In genomic region chr15:60370804-60371700, GRCh38 we compare ENCODE assay signal across 9 cellular contexts. TPM values are rescaled to one million over a fixed set of nuclear protein-coding genes. Genes with fewer than 3 reads are reported as not detected.
DNase-seq lines count a peak whose midpoint lies in the region; FAIRE-seq and TF ChIP-seq lines count a peak whose summit lies in the region.
"Had no signal": no experiment of that assay in that cellular context is flagged by ENCODE, and none has a peak within 500 bp of the region (broad histone marks: within the 10 kb centered on the region; RNA-seq: fewer than 3 reads in every experiment).

No MANE protein-coding gene starts in this region.

- H3K9me1 ChIP-seq in keratinocyte (ENCODE audit: control insufficient read depth, extremely low read depth, insufficient read depth, low read length): no peaks in the 10 kb centered on the region

- peak overlapping the region; percentile 16 for H3K9ac ChIP-seq in keratinocyte (ENCODE audit: control insufficient read depth, extremely low read depth, insufficient read depth, low read length)

- H3K4me2 ChIP-seq in keratinocyte (ENCODE audit: control insufficient read depth, extremely low read depth, insufficient read depth, low read depth, low read length): peak overlapping the region; percentile 43

- no peak overlapping the region for H2AFZ ChIP-seq in keratinocyte (ENCODE audit: control insufficient read depth, low read length)

- H3K79me2 ChIP-seq in keratinocyte (ENCODE audit: control insufficient read depth, insufficient read depth, low read length): peaks cover 43% of the 10 kb centered on the region

- H3K27me3 ChIP-seq in keratinocyte (ENCODE audit: control insufficient read depth, extremely low read depth, insufficient read depth, low read length) (no peaks in the 10 kb centered on the region), testis (no peaks in the 10 kb centered on the region)

- H3K27ac ChIP-seq in keratinocyte (ENCODE audit: control insufficient read depth, insufficient read depth, low read length): peak overlapping the region; percentile 91
- peak overlapping the region in 1 of 2 donors; percentile 66 for H3K27ac ChIP-seq in testis

- H3K4me1 ChIP-seq in keratinocyte (ENCODE audit: control insufficient read depth, extremely low read depth, insufficient read depth, low read length) (peaks cover 53% of the 10 kb centered on the region), testis (peaks cover 23% of the 10 kb centered on the region)

- DNase-seq in AG20443 (ENCODE audit: low spot score): peak; percentile 90
- peak; percentile 95 for DNase-seq in amniotic stem cell (lab: John Stamatoyannopoulos, UW)
- DNase-seq in keratinocyte (ENCODE audit: low read depth, low spot score): no peak
- peak; percentile 61 for DNase-seq in testis
- no peak for DNase-seq in NCI-H1436 (lab: John Stamatoyannopoulos, UW)
- DNase-seq in central memory CD4-positive, alpha-beta T cell: no peak
- no peak for DNase-seq in middle frontal gyrus (ENCODE audit: extremely low spot score, low spot score)

- FAIRE-seq in keratinocyte (lab: Jason Lieb, UNC): peak; percentile 89

- peak; percentile 19; the same call in 1 of the 2 replicates for TF ChIP-seq RAD21 in Ishikawa (IDR thresholded peaks at IDR 0.05; ENCODE audit: low read depth)

- WGBS in testis, 2 donors: 52 to 54% methylated on average over 13 of the region's 13 CpGs

- H3K9me3 ChIP-seq in keratinocyte (ENCODE audit: control insufficient read depth, low read depth, low read length): no peaks in the 10 kb centered on the region
- no peaks in the 10 kb centered on the region for H3K9me3 ChIP-seq in testis

- TF ChIP-seq EP300 in Ishikawa (IDR thresholded peaks at IDR 0.05; ENCODE audit: borderline replicate concordance): peak; percentile 100

- H3K36me3 ChIP-seq in keratinocyte (ENCODE audit: control insufficient read depth in 2 of 2, extremely low read depth in 1 of 2, insufficient read depth in 2 of 2, low read length in 2 of 2): peaks cover 24 to 63% of the 10 kb centered on the region in 2 experiments
- H3K36me3 ChIP-seq in testis (ENCODE audit: low read depth, missing control alignments): no peaks in the 10 kb centered on the region

- no peak for TF ChIP-seq CTCF in keratinocyte (optimal IDR thresholded peaks at IDR 0.05 in 1 of 3, IDR thresholded peaks at IDR 0.05 in 1 of 3, conservative IDR thresholded peaks at IDR 0.05 in 1 of 3; ENCODE audit: extremely low read depth in 1 of 3, insufficient read depth in 2 of 3, low read length in 3 of 3)
- no peak for TF ChIP-seq CTCF in testis (IDR thresholded peaks at IDR 0.05)

- dilution Hi-C loops in keratinocyte (cut with MboI; ENCODE audit: extremely low pct_ligation_motif_present, low sequenced_read_pairs): no loop called here

- no peak for TF ChIP-seq POLR2A in testis (IDR thresholded peaks at IDR 0.05)

- peaks cover 71% of the 10 kb centered on the region for H4K20me1 ChIP-seq in keratinocyte (ENCODE audit: control insufficient read depth, extremely low read depth, insufficient read depth, low read length)

- H3K4me3 ChIP-seq in keratinocyte (ENCODE audit: control insufficient read depth in 2 of 3, extremely low read depth in 1 of 3, insufficient read depth in 2 of 3, low read depth in 1 of 3, low read length in 3 of 3) (no peak overlapping the region), testis (no peak overlapping the region)
- H3K4me3 ChIP-seq: dorsolateral prefrontal cortex had no signal

- intact Hi-C loops in testis (cut with DNase I; ENCODE audit: low total_unique reads): no loop called here

TF ChIP-seq in Ishikawa, 13 proteins besides CTCF, POLR2A, EP300 and RAD21:
- peak; percentile 100 for TF ChIP-seq TCF12 (IDR thresholded peaks at IDR 0.05; ENCODE audit: low read depth)
- no peak for TF ChIP-seq CREB1 (IDR thresholded peaks at IDR 0.05; ENCODE audit: low read depth)
- no peak for TF ChIP-seq ZBTB7A (IDR thresholded peaks at IDR 0.05; ENCODE audit: low read depth)
- TF ChIP-seq YY1 (IDR thresholded peaks at IDR 0.05; ENCODE audit: low read depth): peak; percentile 73
- TF ChIP-seq USF1 (IDR thresholded peaks at IDR 0.05): 0 out of 2 replicates have a peak, but pooled peaks have one; percentile 25
- TF ChIP-seq NFIC (IDR thresholded peaks at IDR 0.05): peak; percentile 99
- TF ChIP-seq EGR1 (IDR thresholded peaks at IDR 0.05): peak; percentile 17; the same call in 1 of the 2 replicates
- TF ChIP-seq FOXM1 (IDR thresholded peaks at IDR 0.05; ENCODE audit: borderline replicate concordance, low read depth): peak; percentile 99
- peak; percentile 98 for TF ChIP-seq TEAD4 (IDR thresholded peaks at IDR 0.05)
- peak; percentile 64 for TF ChIP-seq MAX (IDR thresholded peaks at IDR 0.05)
- no peak for TF ChIP-seq TAF1 (IDR thresholded peaks at IDR 0.05; ENCODE audit: low read depth)
- peak; percentile 68 for TF ChIP-seq CEBPB (IDR thresholded peaks at IDR 0.05)
- TF ChIP-seq REST (IDR thresholded peaks at IDR 0.05; ENCODE audit: low read depth): peak; percentile 35; the same call in 1 of the 2 replicates

RNA-seq across cellular contexts. Expression of gene ANXA2, which starts 26.7 kb away (rescaled TPM):
- polyA plus RNA-seq in keratinocyte (10,132 to 15,949 TPM (median 11,017 TPM) in 3 replicates), testis (ENCODE audit: insufficient read depth, low read depth, low replicate concordance) (388 TPM)
- 4,066 TPM for polyA plus RNA-seq in keratinocyte (2011; ENCODE audit: low read depth)
- 14,846 and 18,096 TPM in 2 replicates for polyA plus RNA-seq in keratinocyte (2011; cell fraction: cytosol; rRNA removed)
- polyA plus RNA-seq in keratinocyte (2011; cell fraction: nucleus; rRNA removed): 11,086 and 11,309 TPM in 2 replicates
- 4,107 and 9,800 TPM in 2 replicates for polyA plus RNA-seq in keratinocyte (2012; ENCODE audit: low replicate concordance)
- polyA minus RNA-seq in keratinocyte: 5,148 to 8,880 TPM (median 8,598 TPM) in 3 replicates
- polyA minus RNA-seq in keratinocyte (2011; cell fraction: cytosol; rRNA and poly(A)+ RNA removed): 5,055 TPM
- polyA minus RNA-seq in keratinocyte (2011; cell fraction: nucleus; rRNA and poly(A)+ RNA removed): 2,602 and 4,474 TPM in 2 replicates
- total RNA-seq in testis: 100 to 1,000 TPM; 199 to 226 TPM

Comparison
In these comparisons a context has a peak if more than half of its experiments do, and no peak if none do; other contexts are left out.
1. DNase-seq: peak in AG20443 (single experiment), amniotic stem cell (single experiment) and testis (single experiment); none in keratinocyte (single experiment), NCI-H1436 (single experiment), central memory CD4-positive, alpha-beta T cell (single experiment) and middle frontal gyrus (single experiment).
2. RNA of gene ANXA2, which starts 26.7 kb away (polyA plus RNA-seq): 4,066 to 18,096 TPM in keratinocyte; 388 TPM in testis (single experiment); every median in the first group is over 10 times any median in the second.